Comparison of ENCODE assay signal across 17 cellular contexts in the genomic region with DNA sequence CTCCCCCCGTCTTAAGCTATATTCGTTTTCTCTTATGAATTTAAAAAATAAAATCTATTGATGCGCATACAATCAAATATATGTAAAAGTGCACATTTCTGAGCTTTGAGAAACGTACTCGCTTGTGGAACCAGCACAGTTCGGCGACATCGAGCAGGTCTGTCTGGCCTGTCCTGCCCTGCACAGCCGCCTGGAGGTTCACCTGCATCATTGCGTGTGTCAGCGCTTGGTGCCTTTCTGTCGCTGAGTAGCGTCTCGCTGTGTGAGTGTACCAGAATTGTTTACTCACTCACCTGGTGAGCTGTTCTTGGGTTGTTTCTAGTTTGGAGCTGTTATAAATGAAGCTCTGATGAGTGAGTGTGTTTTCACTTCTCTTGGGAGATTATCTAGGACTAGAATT.
DNase-seq lines count a peak whose midpoint lies in the region; ATAC-seq, FAIRE-seq and TF ChIP-seq lines count a peak whose summit lies in the region.
"Had no signal": no experiment of that assay in that cellular context is flagged by ENCODE, and none has a peak within 500 bp of the region (broad histone marks: within the 10 kb centered on the region; RNA-seq: fewer than 3 reads in every experiment).

No MANE protein-coding gene starts in this region.

- H3K4me2 ChIP-seq in GM23338 (no peak overlapping the region), K562 (ENCODE audit: insufficient read depth, low read length) (no peak overlapping the region)
- H3K4me2 ChIP-seq: BLaER1 treated with 17β-estradiol and CSF1 and Interleukin-3, amounts not matched to agents 10 nM and 100 nM had no signal

- no peaks in the 10 kb centered on the region for H3K9me2 ChIP-seq in GM23338 (ENCODE audit: insufficient read depth)

- H4K20me1 ChIP-seq in GM23338 (replicated peaks; ENCODE audit: insufficient read depth), result no peaks in the 10 kb centered on the region
- H4K20me1 ChIP-seq in K562 (replicated peaks; ENCODE audit: control insufficient read depth, insufficient read depth, low read length), result no peaks in the 10 kb centered on the region; the same call in 1 of the 2 replicates

- CTCF ChIA-PET in K562 (lab: Yijun Ruan, JAX; ENCODE audit: low intra/inter-chr PET ratio), result no interaction called here

- intact Hi-C loops in K562 (cut with micrococcal nuclease) (loop anchor here (10.0 kb wide), 1 partner anchor 155 kb away; no protein-coding TSS in a partner anchor), posterior vena cava (cut with DNase I) (no loop called here)

- ATAC-seq in GM23338 (peak; percentile 66), K562 (peak; percentile 41; the same call in 2 of the 3 replicates)
- ATAC-seq: effector memory CD8-positive, alpha-beta T cell; left cardiac atrium had no signal

- no peak overlapping the region for H3K27ac Mint-ChIP-seq in GM23338

- H3K9ac ChIP-seq in K562 (ENCODE audit: insufficient read depth in 1 of 2, low read depth in 2 of 2, low read length in 2 of 2), result no peak overlapping the region
- H3K9ac ChIP-seq: BLaER1 treated with 17β-estradiol and CSF1 and Interleukin-3, amounts not matched to agents 10 nM and 100 nM had no signal

- H3K36me3 Mint-ChIP-seq in GM23338 (ENCODE audit: low read depth), result no peaks in the 10 kb centered on the region

- WGBS in K562 (ENCODE audit: insufficient coverage, low coverage, missing lambda C conversion rate), result 76% methylated on average over 14 of the region's 14 CpGs

- H3K4me1 Mint-ChIP-seq in GM23338, result no peaks in the 10 kb centered on the region; the same call in 2 of the 3 replicates

- TF ChIP-seq POLR2A in K562 (conservative IDR thresholded peaks at IDR 0.05), result no peak

- H3K36me3 ChIP-seq in GM23338 (ENCODE audit: insufficient read depth), result no peaks in the 10 kb centered on the region
- H3K36me3 ChIP-seq in K562 (ENCODE audit: control insufficient read depth, insufficient read depth, low read length), result no peaks in the 10 kb centered on the region
- H3K36me3 ChIP-seq: adrenal gland, suprapubic skin had no signal

- no peak for TF ChIP-seq EP300 in K562 (IDR thresholded peaks at IDR 0.05; ENCODE audit: low read length)

- no peaks in the 10 kb centered on the region for H3K9me3 ChIP-seq in K562 (replicated peaks; ENCODE audit: control insufficient read depth, insufficient read depth, low read depth, low read length)
- H3K9me3 ChIP-seq: BLaER1 treated with 17β-estradiol and CSF1 and Interleukin-3, amounts not matched to agents 10 nM and 100 nM; suprapubic skin had no signal

- no peaks in the 10 kb centered on the region for H3K9me3 Mint-ChIP-seq in GM23338
- H3K9me3 Mint-ChIP-seq: effector memory CD8-positive, alpha-beta T cell had no signal

- in situ Hi-C loops in K562 (cut with MboI), result no loop called here

- H2AFZ ChIP-seq in GM23338 (no peak overlapping the region), K562 (ENCODE audit: low read depth, low read length) (no peak overlapping the region)

- no peaks in the 10 kb centered on the region for H3F3A ChIP-seq in GM23338 (replicated peaks; ENCODE audit: low read depth)

- no peak overlapping the region for H3K4me3 Mint-ChIP-seq in GM23338
- H3K4me3 Mint-ChIP-seq: effector memory CD8-positive, alpha-beta T cell had no signal

- H3K4me3 ChIP-seq in GM23338, result no peak overlapping the region
- H3K4me3 ChIP-seq in K562, result no peak overlapping the region
- H3K4me3 ChIP-seq: adrenal gland; BLaER1 treated with 17β-estradiol and CSF1 and Interleukin-3, amounts not matched to agents 10 nM and 100 nM; suprapubic skin had no signal

- H3K9me1 ChIP-seq in K562 (ENCODE audit: control insufficient read depth, insufficient read depth, low read length), result no peaks in the 10 kb centered on the region

- TF ChIP-seq CTCF in GM23338 (conservative IDR thresholded peaks at IDR 0.05; ENCODE audit: low read depth in 2 of 2) (peak; percentile 48 to 55), K562 (IDR thresholded peaks at IDR 0.05 in 2 of 3, conservative IDR thresholded peaks at IDR 0.05 in 1 of 3; ENCODE audit: insufficient read depth in 2 of 3, low read depth in 1 of 3, low read length in 3 of 3) (peak in 2 of 3 experiments; percentile 14 to 19; a peak in 2 of 6 replicates)

- H3K27ac ChIP-seq in GM23338 (ENCODE audit: low read depth) (no peak overlapping the region; the same call in 1 of the 2 replicates), K562 (ENCODE audit: extremely low read depth, low read depth, low read length) (no peak overlapping the region)
- H3K27ac ChIP-seq: adrenal gland; BLaER1 treated with 17β-estradiol and CSF1 and Interleukin-3, amounts not matched to agents 10 nM and 100 nM; suprapubic skin had no signal

- no peaks in the 10 kb centered on the region for H3K4me1 ChIP-seq in GM23338 (ENCODE audit: insufficient read depth)
- H3K4me1 ChIP-seq in K562 (replicated peaks in 1 of 2; ENCODE audit: control insufficient read depth in 2 of 2, insufficient read depth in 2 of 2, low read length in 2 of 2), result peaks cover 0 to 12% of the 10 kb centered on the region in 2 experiments; a peak in 2 of 5 replicates
- H3K4me1 ChIP-seq: adrenal gland had no signal

- DNase-seq in GM23338 (ENCODE audit: low spot score) (peak; percentile 51), NCI-H2081 (lab: John Stamatoyannopoulos, UW) (peak; percentile 69 to 89), K562 (ENCODE audit: extremely low read depth in 1 of 4, low spot score in 3 of 4) (no peak), posterior vena cava (ENCODE audit: low spot score) (peak; percentile 64), cerebellar cortex (ENCODE audit: low spot score) (no peak)
- no peak for DNase-seq in activated effector memory CD4-positive, alpha-beta T cell treated with Interleukin-2 at 50 U/mL for 16 hours
- no peak for DNase-seq in activated CD4-positive, alpha-beta T cell treated with anti-CD3 and anti-CD28 coated beads, Interleukin-2, amount 50 U/mL, for 48 hours
- DNase-seq: caudate nucleus; effector memory CD8-positive, alpha-beta T cell; hippocampal formation; left cardiac atrium; NCI-H2227 treated with DMSO at 0.1 percent for 48 hours; stimulated activated CD4-positive, alpha-beta T cell treated with anti-CD3 and anti-CD28 coated beads, Interleukin-4, amount 100 ng/mL, for 24 hours; stimulated activated CD8-positive, alpha-beta memory T cell treated with anti-CD3 and anti-CD28 coated beads, Interleukin-4, amount 100 ng/mL, for 48 hours had no signal

- no peaks in the 10 kb centered on the region for H3K27me3 ChIP-seq in GM23338 (ENCODE audit: insufficient read depth)
- H3K27me3 ChIP-seq in K562 (ENCODE audit: control insufficient read depth in 2 of 2, insufficient read depth in 2 of 2, low read length in 2 of 2), result no peaks in the 10 kb centered on the region
- H3K27me3 ChIP-seq: adrenal gland; BLaER1 treated with 17β-estradiol and CSF1 and Interleukin-3, amounts not matched to agents 10 nM and 100 nM; suprapubic skin had no signal

- TF ChIP-seq RAD21 in K562 (CRISPR knock-in tag; conservative IDR thresholded peaks at IDR 0.05 in 1 of 2, IDR thresholded peaks at IDR 0.05 in 1 of 2), result peak in 1 of 2 experiments; percentile 33; a peak in 2 of 4 replicates

- FAIRE-seq in K562 (lab: Jason Lieb, UNC), result peak; percentile 73

- no TSS peak for BruUV-seq in K562 (replicated peaks; lab: Mats Ljungman, UMichigan)

- peaks cover 9% of the 10 kb centered on the region for H3K27me3 Mint-ChIP-seq in GM23338 (ENCODE audit: insufficient read depth, low read depth, poor library complexity)
- H3K27me3 Mint-ChIP-seq: effector memory CD8-positive, alpha-beta T cell had no signal

- H3K79me2 ChIP-seq in GM23338 (replicated peaks; ENCODE audit: insufficient read depth) (no peaks in the 10 kb centered on the region), K562 (ENCODE audit: control insufficient read depth, insufficient read depth, low read length) (no peaks in the 10 kb centered on the region)

- POLR2A ChIA-PET in K562 (lab: Yijun Ruan, JAX), result no interaction called here

TF ChIP-seq in GM23338, 12 proteins besides CTCF, POLR2A, EP300 and RAD21 (continues in another document):
- TF ChIP-seq POLR2AphosphoS5 (IDR thresholded peaks at IDR 0.05; ENCODE audit: low read depth) (no peak), EZH2phosphoT487 (IDR thresholded peaks at IDR 0.05; ENCODE audit: unreplicated experiment) (no peak), JUNB (IDR thresholded peaks at IDR 0.05; ENCODE audit: unreplicated experiment) (no peak), ZNF331 (CRISPR knock-in tag; IDR thresholded peaks at IDR 0.05; ENCODE audit: low read depth) (no peak), ZNF114 (CRISPR knock-in tag; IDR thresholded peaks at IDR 0.05) (no peak), CREB1 (CRISPR knock-in tag; IDR thresholded peaks at IDR 0.05; ENCODE audit: low read depth) (no peak), NANOG (IDR thresholded peaks at IDR 0.05; ENCODE audit: borderline replicate concordance) (no peak)
- TF ChIP-seq, protein P1, sequence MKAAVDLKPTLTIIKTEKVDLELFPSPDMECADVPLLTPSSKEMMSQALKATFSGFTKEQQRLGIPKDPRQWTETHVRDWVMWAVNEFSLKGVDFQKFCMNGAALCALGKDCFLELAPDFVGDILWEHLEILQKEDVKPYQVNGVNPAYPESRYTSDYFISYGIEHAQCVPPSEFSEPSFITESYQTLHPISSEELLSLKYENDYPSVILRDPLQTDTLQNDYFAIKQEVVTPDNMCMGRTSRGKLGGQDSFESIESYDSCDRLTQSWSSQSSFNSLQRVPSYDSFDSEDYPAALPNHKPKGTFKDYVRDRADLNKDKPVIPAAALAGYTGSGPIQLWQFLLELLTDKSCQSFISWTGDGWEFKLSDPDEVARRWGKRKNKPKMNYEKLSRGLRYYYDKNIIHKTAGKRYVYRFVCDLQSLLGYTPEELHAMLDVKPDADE (IDR thresholded peaks at IDR 0.05), result no peak

TF ChIP-seq in K562, 482 proteins besides CTCF, POLR2A, EP300 and RAD21:
- TF ChIP-seq SMARCB1 (IDR thresholded peaks at IDR 0.05; ENCODE audit: insufficient read length, low read depth) (no peak), MTA1 (IDR thresholded peaks at IDR 0.05; ENCODE audit: borderline replicate concordance) (no peak), CBFA2T2 (conservative IDR thresholded peaks at IDR 0.05) (no peak), RBBP5 (IDR thresholded peaks at IDR 0.05; ENCODE audit: borderline replicate concordance, insufficient read depth, low read length, poor library complexity, severe bottlenecking) (no peak), POLR2AphosphoS2 (IDR thresholded peaks at IDR 0.05; ENCODE audit: low read length) (no peak), SRF (CRISPR knock-in tag; IDR thresholded peaks at IDR 0.05) (no peak), ELF2 (CRISPR knock-in tag; IDR thresholded peaks at IDR 0.05) (no peak), ZNF212 (CRISPR knock-in tag; IDR thresholded peaks at IDR 0.05) (no peak)
TF ChIP-seq in K562: peak in this region for 0.

Comparison
In these comparisons a context has a peak if more than half of its experiments do, and no peak if none do; other contexts are left out.
1. DNase-seq: peak in GM23338 (single experiment), NCI-H2081 (2 of 2) and posterior vena cava (single experiment); none in K562 (0 of 4), activated effector memory CD4-positive, alpha-beta T cell treated with Interleukin-2 at 50 U/mL for 16 hours (single experiment), cerebellar cortex (single experiment) and activated CD4-positive, alpha-beta T cell treated with anti-CD3 and anti-CD28 coated beads, Interleukin-2, amount 50 U/mL, for 48 hours (0 of 2).